Comparison of ENCODE assay signal across 1 cellular context in the genomic region with DNA sequence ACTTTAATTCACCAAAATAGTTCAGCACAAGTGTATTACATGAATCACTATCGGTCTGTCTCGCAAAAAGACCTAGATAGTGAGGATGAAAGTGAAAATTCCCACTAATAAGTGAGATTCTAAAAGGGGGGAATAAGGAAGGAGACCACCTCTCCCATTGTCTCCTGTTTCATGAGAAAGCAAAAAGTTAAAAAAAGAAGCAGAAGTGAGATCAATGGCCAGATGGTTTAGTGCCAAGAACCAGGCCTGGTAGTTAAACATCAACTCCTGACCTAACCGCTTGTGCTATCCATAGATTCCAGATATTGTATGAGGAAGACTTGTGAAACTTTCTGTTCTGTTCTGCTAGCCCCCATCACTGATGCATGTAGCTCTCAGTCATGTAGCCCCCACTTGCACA.
TF ChIP-seq lines count a peak whose summit lies in the region.

No MANE protein-coding gene starts in this region.

TF ChIP-seq in K562, 482 proteins besides CTCF, POLR2A, EP300 and RAD21 (continued from another document):
- TF ChIP-seq ZNF280A (IDR thresholded peaks at IDR 0.05; ENCODE audit: low read depth, partially characterized antibody) = peak; percentile 62
- 0 out of 2 replicates have a peak, but pooled peaks have one; percentile 69 for TF ChIP-seq CBX5 (IDR thresholded peaks at IDR 0.05; ENCODE audit: borderline replicate concordance, low read depth)
